Comparison of ENCODE assay signal across 26 cellular contexts in the genomic region with DNA sequence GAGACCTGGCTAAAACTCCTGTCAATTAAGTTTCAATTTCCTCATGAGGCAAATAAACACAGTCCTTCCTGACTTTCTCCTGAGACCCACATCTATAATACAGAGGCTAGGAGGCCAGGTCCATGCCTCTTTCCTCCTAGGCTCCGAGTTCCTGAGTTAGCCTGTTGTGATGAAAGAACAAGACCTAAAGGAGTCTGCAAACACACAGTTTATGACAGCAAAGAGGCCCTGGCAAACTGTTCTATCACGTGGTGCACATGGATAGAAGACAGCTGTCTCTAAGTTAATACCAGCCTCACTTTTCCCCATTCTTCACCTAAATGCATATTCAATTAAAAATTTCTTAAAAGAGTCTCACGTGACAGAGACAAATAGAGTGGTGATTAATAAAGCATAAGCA.
A peak's percentile ranks its signal among the peaks of the same experiment; 100 is the strongest.
DNase-seq lines count a peak whose midpoint lies in the region; ATAC-seq, FAIRE-seq and TF ChIP-seq lines count a peak whose summit lies in the region.
"Had no signal": no experiment of that assay in that cellular context is flagged by ENCODE, and none has a peak within 500 bp of the region (broad histone marks: within the 10 kb centered on the region; RNA-seq: fewer than 3 reads in every experiment).

No MANE protein-coding gene starts in this region.

- H3K27me3 ChIP-seq in HepG2 (ENCODE audit: control insufficient read depth in 1 of 2, insufficient read depth in 2 of 2, low read length in 2 of 2) (peaks cover 0 to 2% of the 10 kb centered on the region in 2 experiments; a peak in 1 of 5 replicates), right lobe of liver (no peaks in the 10 kb centered on the region), hepatocyte (no peaks in the 10 kb centered on the region)
- H3K27me3 ChIP-seq: BE2C, SJSA1 had no signal

- no peak overlapping the region for H3K9ac ChIP-seq in HepG2 (ENCODE audit: insufficient read depth, low read depth, low read length)
- H3K9ac ChIP-seq: GM23248 had no signal

- H3K4me3 ChIP-seq in HepG2 (replicated peaks in 1 of 3; ENCODE audit: insufficient read depth in 1 of 3, low read depth in 2 of 3, low read length in 3 of 3) (no peak overlapping the region), right lobe of liver (no peak overlapping the region), hepatocyte (no peak overlapping the region)
- H3K4me3 ChIP-seq: GM12878, GM23248, HAP-1, SJSA1 had no signal

- H3K27me3 Mint-ChIP-seq in natural killer cell treated with Interleukin-12 subunit alpha and Interleukin-12 subunit beta and Interleukin-15 and Interleukin-18, amount 100 ng/mL, for 72 hours = no peaks in the 10 kb centered on the region
- H3K27me3 Mint-ChIP-seq: IgD-negative memory B cell had no signal

- H3K36me3 ChIP-seq in HepG2 (replicated peaks in 1 of 2; ENCODE audit: control insufficient read depth in 1 of 2, insufficient read depth in 2 of 2, low read length in 2 of 2) = no peaks in the 10 kb centered on the region
- H3K36me3 ChIP-seq in right lobe of liver = no peaks in the 10 kb centered on the region
- no peaks in the 10 kb centered on the region for H3K36me3 ChIP-seq in hepatocyte (replicated peaks; ENCODE audit: insufficient read depth, low read depth)
- H3K36me3 ChIP-seq: BE2C, HAP-1, SJSA1 had no signal

- H3K79me2 ChIP-seq in HepG2 (ENCODE audit: insufficient read depth, low read length) = no peaks in the 10 kb centered on the region
- no peaks in the 10 kb centered on the region for H3K79me2 ChIP-seq in hepatocyte

- peaks cover 9 to 13% of the 10 kb centered on the region in 2 donors for H3K4me1 Mint-ChIP-seq in natural killer cell treated with Interleukin-12 subunit alpha and Interleukin-12 subunit beta and Interleukin-15 and Interleukin-18, amount 100 ng/mL, for 72 hours (ENCODE audit: low read depth in 2 of 2)

- H3K9me2 ChIP-seq in hepatocyte (replicated peaks; ENCODE audit: insufficient read depth) = no peaks in the 10 kb centered on the region

- in situ Hi-C loops in HepG2 (cut with HindIII; ENCODE audit: extremely low pct_ligation_motif_present, low pct_unique_long_range_greater_than_20kb) = no loop called here

- CTCF ChIA-PET in HepG2 (lab: Yijun Ruan, JAX; ENCODE audit: low intra/inter-chr PET ratio, low total read pairs) = no interaction called here

- no peak overlapping the region for H3K27ac ChIP-seq in HepG2 (ENCODE audit: extremely low read length, insufficient read depth, low read length)
- no peak overlapping the region for H3K27ac ChIP-seq in right lobe of liver
- H3K27ac ChIP-seq in hepatocyte = no peak overlapping the region
- H3K27ac ChIP-seq: GM23248, HL-60, SJSA1 had no signal

- H4K20me1 ChIP-seq in HepG2 (ENCODE audit: insufficient read depth, low read length) (no peaks in the 10 kb centered on the region), hepatocyte (ENCODE audit: insufficient read depth, poor library complexity, severe bottlenecking) (no peaks in the 10 kb centered on the region)

- peaks cover 22% of the 10 kb centered on the region for H3K36me3 Mint-ChIP-seq in natural killer cell treated with Interleukin-12 subunit alpha and Interleukin-12 subunit beta and Interleukin-15 and Interleukin-18, amount 100 ng/mL, for 72 hours

- TF ChIP-seq POLR2A in HepG2 (IDR thresholded peaks at IDR 0.05; ENCODE audit: insufficient read depth in 1 of 2, low read depth in 2 of 2, low read length in 2 of 2) = no peak
- no peak for TF ChIP-seq POLR2A in right lobe of liver (IDR thresholded peaks at IDR 0.05)

- WGBS in HepG2 (ENCODE audit: low lambda C conversion rate) = 12% methylated on average over 2 of the region's 3 CpGs
- WGBS in right lobe of liver (ENCODE audit: insufficient coverage, low coverage, low lambda C conversion rate, missing lambda C conversion rate) = 70% methylated on average over 3 of the region's 3 CpGs
- WGBS in hepatocyte (ENCODE audit: low lambda C conversion rate, missing lambda C conversion rate) = 55% methylated on average over 3 of the region's 3 CpGs

- no peak for TF ChIP-seq RAD21 in HepG2 (CRISPR knock-in tag; IDR thresholded peaks at IDR 0.05)

- H3K4me1 ChIP-seq in HepG2 (ENCODE audit: insufficient read depth, low read length) = no peaks in the 10 kb centered on the region
- no peaks in the 10 kb centered on the region for H3K4me1 ChIP-seq in right lobe of liver
- peaks cover 5% of the 10 kb centered on the region for H3K4me1 ChIP-seq in hepatocyte (ENCODE audit: insufficient read depth)
- H3K4me1 ChIP-seq: BE2C, HAP-1, SJSA1 had no signal

- no peak overlapping the region for H3K4me2 ChIP-seq in HepG2 (ENCODE audit: low read depth, low read length)
- H3K4me2 ChIP-seq in hepatocyte = peak overlapping the region; percentile 21

- H3K9me3 ChIP-seq in HepG2 (ENCODE audit: low read length) = 0 out of 2 replicates have a peak, but pooled peaks cover 4% of the 10 kb centered on the region
- H3K9me3 ChIP-seq in right lobe of liver = no peaks in the 10 kb centered on the region
- no peaks in the 10 kb centered on the region for H3K9me3 ChIP-seq in hepatocyte (ENCODE audit: low read depth)
- H3K9me3 ChIP-seq: BE2C, HAP-1, SJSA1 had no signal

- ATAC-seq in HepG2 (no peak), right lobe of liver (no peak)
- no peak for ATAC-seq in natural killer cell treated with Interleukin-12 subunit alpha and Interleukin-12 subunit beta and Interleukin-15 and Interleukin-18, amount 100 ng/mL, for 72 hours
- ATAC-seq: GM12878, Right ventricle myocardium inferior had no signal

- no peak for DNase-seq in HepG2 (ENCODE audit: low spot score)
- no peak for DNase-seq in right lobe of liver
- DNase-seq in amniotic epithelial cell (ENCODE audit: low read depth) = peak; percentile 10
- peak; percentile 44 for DNase-seq in hepatocyte (ENCODE audit: low spot score)
- no peak for DNase-seq in stimulated activated naive CD4-positive, alpha-beta T cell (lab: John Stamatoyannopoulos, UW)
- DNase-seq in NK-92 (lab: John Stamatoyannopoulos, UW; ENCODE audit: unreplicated experiment) = no peak
- no peak for DNase-seq in natural killer cell treated with Interleukin-12 subunit alpha and Interleukin-12 subunit beta and Interleukin-15 and Interleukin-18, amount 100 ng/mL, for 72 hours (ENCODE audit: low spot score)
- DNase-seq in activated CD4-positive, alpha-beta T cell treated with anti-CD3 and anti-CD28 coated beads, Interleukin-2, amount 50 U/mL, for 4 hours = no peak
- DNase-seq: BE2C, DND-41, GM23248, Karpas-422, MM.1S, NCI-H1092 treated with DMSO at 0.1 percent for 48 hours, NCI-H1436 treated with DMSO at 0.1 percent for 48 hours, NCI-H1930, NCI-H226, NCI-H524 treated with DMSO at 0.1 percent for 48 hours, OCI-M1 had no signal

- TF ChIP-seq CTCF in HepG2 (CRISPR knock-in tag; IDR thresholded peaks at IDR 0.05) (no peak), right lobe of liver (IDR thresholded peaks at IDR 0.05) (no peak), hepatocyte (IDR thresholded peaks at IDR 0.05; ENCODE audit: poor library complexity) (no peak)

- no peak for TF ChIP-seq EP300 in HepG2 (IDR thresholded peaks at IDR 0.05; ENCODE audit: low read depth in 2 of 2, low read length in 2 of 2)
- no peak for TF ChIP-seq EP300 in HepG2 (CRISPR knock-in tag; IDR thresholded peaks at IDR 0.05; ENCODE audit: borderline replicate concordance)

- H3K9me3 Mint-ChIP-seq in natural killer cell treated with Interleukin-12 subunit alpha and Interleukin-12 subunit beta and Interleukin-15 and Interleukin-18, amount 100 ng/mL, for 72 hours = peaks cover 8% of the 10 kb centered on the region

- no peak overlapping the region for H3K4me3 Mint-ChIP-seq in natural killer cell treated with Interleukin-12 subunit alpha and Interleukin-12 subunit beta and Interleukin-15 and Interleukin-18, amount 100 ng/mL, for 72 hours
- H3K4me3 Mint-ChIP-seq: IgD-negative memory B cell had no signal

- H2AFZ ChIP-seq in HepG2 (ENCODE audit: low read length) (no peak overlapping the region), hepatocyte (no peak overlapping the region)
- H2AFZ ChIP-seq: GM23248 had no signal

- POLR2A ChIA-PET in HepG2 (lab: Yijun Ruan, JAX) = no interaction called here

- H3K27ac Mint-ChIP-seq in natural killer cell treated with Interleukin-12 subunit alpha and Interleukin-12 subunit beta and Interleukin-15 and Interleukin-18, amount 100 ng/mL, for 72 hours = no peak overlapping the region
- H3K27ac Mint-ChIP-seq: IgD-negative memory B cell had no signal

- no peak for FAIRE-seq in HepG2 (lab: Jason Lieb, UNC)
- FAIRE-seq: D721Med had no signal

- intact Hi-C loops in HepG2 (cut with micrococcal nuclease; ENCODE audit: unreplicated experiment) = no loop called here
- intact Hi-C loops in right lobe of liver (cut with DNase I) = no loop called here

- BruUV-seq in HepG2 (replicated peaks; lab: Mats Ljungman, UMichigan) = no TSS peak

TF ChIP-seq in HepG2, 621 proteins besides CTCF, POLR2A, EP300 and RAD21:
- TF ChIP-seq, protein P1, sequence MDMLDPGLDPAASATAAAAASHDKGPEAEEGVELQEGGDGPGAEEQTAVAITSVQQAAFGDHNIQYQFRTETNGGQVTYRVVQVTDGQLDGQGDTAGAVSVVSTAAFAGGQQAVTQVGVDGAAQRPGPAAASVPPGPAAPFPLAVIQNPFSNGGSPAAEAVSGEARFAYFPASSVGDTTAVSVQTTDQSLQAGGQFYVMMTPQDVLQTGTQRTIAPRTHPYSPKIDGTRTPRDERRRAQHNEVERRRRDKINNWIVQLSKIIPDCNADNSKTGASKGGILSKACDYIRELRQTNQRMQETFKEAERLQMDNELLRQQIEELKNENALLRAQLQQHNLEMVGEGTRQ (IDR thresholded peaks at IDR 0.05; ENCODE audit: low read depth, low read length) = peak; percentile 17; the same call in 1 of the 2 replicates
- TF ChIP-seq, protein P1 (CRISPR knock-in tag; IDR thresholded peaks at IDR 0.05; ENCODE audit: borderline replicate concordance) = no peak
- TF ChIP-seq SOX13 (IDR thresholded peaks at IDR 0.05) = no peak
- no peak for TF ChIP-seq SOX13 (CRISPR knock-in tag; conservative IDR thresholded peaks at IDR 0.05 in 1 of 2, IDR thresholded peaks at IDR 0.05 in 1 of 2)

Comparison
In these comparisons a context has a peak if more than half of its experiments do, and no peak if none do; other contexts are left out.
1. DNase-seq: peak in amniotic epithelial cell (single experiment) and hepatocyte (single experiment); none in HepG2 (single experiment), right lobe of liver (0 of 3), stimulated activated naive CD4-positive, alpha-beta T cell (0 of 6), NK-92 (single experiment), natural killer cell treated with Interleukin-12 subunit alpha and Interleukin-12 subunit beta and Interleukin-15 and Interleukin-18, amount 100 ng/mL, for 72 hours (single experiment) and activated CD4-positive, alpha-beta T cell treated with anti-CD3 and anti-CD28 coated beads, Interleukin-2, amount 50 U/mL, for 4 hours (0 of 2).